1 cellular context compared by ENCODE assay signal in the genomic region with DNA sequence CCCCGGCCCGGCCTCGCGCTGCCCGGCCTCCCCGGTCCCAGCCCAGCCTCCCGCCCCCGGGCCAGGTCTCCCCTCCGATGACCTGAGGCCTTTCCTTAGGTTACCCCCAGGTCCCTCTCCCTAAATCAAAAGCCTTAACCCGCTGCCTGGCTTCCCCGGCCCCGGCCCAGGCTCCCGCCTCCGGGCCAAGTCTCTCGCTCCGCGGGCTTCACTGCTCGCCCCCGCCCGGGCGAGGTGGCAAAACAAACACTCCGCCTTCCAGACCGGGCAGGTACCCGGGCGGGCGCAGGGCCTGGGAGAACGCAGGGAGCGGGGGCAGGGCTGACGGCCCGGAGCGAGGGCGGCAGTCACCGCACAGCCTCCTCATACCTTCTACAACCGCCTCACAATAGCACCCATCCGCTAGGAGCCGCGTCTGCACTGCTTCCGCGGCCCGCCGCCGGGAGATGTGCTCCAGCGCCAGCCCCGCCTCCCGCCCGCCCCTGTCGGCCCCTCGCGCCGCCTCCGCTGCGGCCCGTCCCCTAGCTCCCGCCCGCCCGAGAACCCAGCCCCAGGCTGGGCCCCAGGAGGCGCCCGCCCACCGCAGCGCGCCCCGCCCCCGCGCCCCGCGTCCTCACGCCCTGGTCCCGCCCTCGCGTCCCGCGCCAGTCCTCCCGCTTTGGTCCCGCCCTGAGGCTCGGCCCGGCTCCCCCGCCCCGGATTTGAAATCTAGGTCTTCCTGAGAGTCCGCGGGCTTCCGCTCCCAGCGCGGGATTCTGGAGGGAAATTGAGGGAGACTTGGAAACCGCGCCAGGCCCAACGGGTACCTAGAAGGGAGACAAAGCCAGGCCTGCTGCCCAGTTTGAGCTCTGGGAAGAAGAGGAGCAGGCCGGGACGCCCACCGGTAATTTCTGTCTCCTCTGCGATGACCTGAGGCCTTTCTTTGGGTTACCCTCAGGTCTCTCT.
A peak's percentile ranks its signal among the peaks of the same experiment; 100 is the strongest.
TF ChIP-seq lines count a peak whose summit lies in the region.

A gene (minus strand): TSS at position 422 of the 945 bp plus-strand sequence. CDS start 10,994 bp downstream, outside the sequence.
A gene with protein sequence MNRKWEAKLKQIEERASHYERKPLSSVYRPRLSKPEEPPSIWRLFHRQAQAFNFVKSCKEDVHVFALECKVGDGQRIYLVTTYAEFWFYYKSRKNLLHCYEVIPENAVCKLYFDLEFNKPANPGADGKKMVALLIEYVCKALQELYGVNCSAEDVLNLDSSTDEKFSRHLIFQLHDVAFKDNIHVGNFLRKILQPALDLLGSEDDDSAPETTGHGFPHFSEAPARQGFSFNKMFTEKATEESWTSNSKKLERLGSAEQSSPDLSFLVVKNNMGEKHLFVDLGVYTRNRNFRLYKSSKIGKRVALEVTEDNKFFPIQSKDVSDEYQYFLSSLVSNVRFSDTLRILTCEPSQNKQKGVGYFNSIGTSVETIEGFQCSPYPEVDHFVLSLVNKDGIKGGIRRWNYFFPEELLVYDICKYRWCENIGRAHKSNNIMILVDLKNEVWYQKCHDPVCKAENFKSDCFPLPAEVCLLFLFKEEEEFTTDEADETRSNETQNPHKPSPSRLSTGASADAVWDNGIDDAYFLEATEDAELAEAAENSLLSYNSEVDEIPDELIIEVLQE (plus strand): TSS at position 713 of the 945 bp plus-strand sequence. CDS start 7,403 bp downstream, outside the sequence.

TF ChIP-seq in HepG2, 621 proteins besides CTCF, POLR2A, EP300 and RAD21 (continued from another document and continues in another):
- TF ChIP-seq, protein P1, sequence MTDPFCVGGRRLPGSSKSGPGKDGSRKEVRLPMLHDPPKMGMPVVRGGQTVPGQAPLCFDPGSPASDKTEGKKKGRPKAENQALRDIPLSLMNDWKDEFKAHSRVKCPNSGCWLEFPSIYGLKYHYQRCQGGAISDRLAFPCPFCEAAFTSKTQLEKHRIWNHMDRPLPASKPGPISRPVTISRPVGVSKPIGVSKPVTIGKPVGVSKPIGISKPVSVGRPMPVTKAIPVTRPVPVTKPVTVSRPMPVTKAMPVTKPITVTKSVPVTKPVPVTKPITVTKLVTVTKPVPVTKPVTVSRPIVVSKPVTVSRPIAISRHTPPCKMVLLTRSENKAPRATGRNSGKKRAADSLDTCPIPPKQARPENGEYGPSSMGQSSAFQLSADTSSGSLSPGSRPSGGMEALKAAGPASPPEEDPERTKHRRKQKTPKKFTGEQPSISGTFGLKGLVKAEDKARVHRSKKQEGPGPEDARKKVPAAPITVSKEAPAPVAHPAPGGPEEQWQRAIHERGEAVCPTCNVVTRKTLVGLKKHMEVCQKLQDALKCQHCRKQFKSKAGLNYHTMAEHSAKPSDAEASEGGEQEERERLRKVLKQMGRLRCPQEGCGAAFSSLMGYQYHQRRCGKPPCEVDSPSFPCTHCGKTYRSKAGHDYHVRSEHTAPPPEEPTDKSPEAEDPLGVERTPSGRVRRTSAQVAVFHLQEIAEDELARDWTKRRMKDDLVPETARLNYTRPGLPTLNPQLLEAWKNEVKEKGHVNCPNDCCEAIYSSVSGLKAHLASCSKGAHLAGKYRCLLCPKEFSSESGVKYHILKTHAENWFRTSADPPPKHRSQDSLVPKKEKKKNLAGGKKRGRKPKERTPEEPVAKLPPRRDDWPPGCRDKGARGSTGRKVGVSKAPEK (CRISPR knock-in tag; IDR thresholded peaks at IDR 0.05; ENCODE audit: borderline replicate concordance) = no peak
- no peak for TF ChIP-seq HDAC2 (CRISPR knock-in tag; IDR thresholded peaks at IDR 0.05)
- peak; percentile 58; the same call in 1 of the 2 replicates for TF ChIP-seq ZNF788 (CRISPR knock-in tag; IDR thresholded peaks at IDR 0.05; ENCODE audit: borderline replicate concordance)
- no peak for TF ChIP-seq GATAD1 (CRISPR knock-in tag; IDR thresholded peaks at IDR 0.05)
- peak; percentile 60; the same call in 1 of the 2 replicates for TF ChIP-seq SIN3B (IDR thresholded peaks at IDR 0.05; ENCODE audit: low read length)
- TF ChIP-seq MEF2D (CRISPR knock-in tag; IDR thresholded peaks at IDR 0.05) = no peak
- TF ChIP-seq, protein P2, sequence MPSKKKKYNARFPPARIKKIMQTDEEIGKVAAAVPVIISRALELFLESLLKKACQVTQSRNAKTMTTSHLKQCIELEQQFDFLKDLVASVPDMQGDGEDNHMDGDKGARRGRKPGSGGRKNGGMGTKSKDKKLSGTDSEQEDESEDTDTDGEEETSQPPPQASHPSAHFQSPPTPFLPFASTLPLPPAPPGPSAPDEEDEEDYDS (CRISPR knock-in tag; IDR thresholded peaks at IDR 0.05) = peak; percentile 88
- TF ChIP-seq KLF16 (CRISPR knock-in tag; IDR thresholded peaks at IDR 0.05) = peak in 1 of 2 experiments; percentile 84; a peak in 2 of 4 replicates
- TF ChIP-seq ZNF83 (CRISPR knock-in tag; IDR thresholded peaks at IDR 0.05; ENCODE audit: borderline replicate concordance) = no peak; the same call in 1 of the 2 replicates
- no peak for TF ChIP-seq ZNF230 (CRISPR knock-in tag; IDR thresholded peaks at IDR 0.05)
- TF ChIP-seq, protein P3, sequence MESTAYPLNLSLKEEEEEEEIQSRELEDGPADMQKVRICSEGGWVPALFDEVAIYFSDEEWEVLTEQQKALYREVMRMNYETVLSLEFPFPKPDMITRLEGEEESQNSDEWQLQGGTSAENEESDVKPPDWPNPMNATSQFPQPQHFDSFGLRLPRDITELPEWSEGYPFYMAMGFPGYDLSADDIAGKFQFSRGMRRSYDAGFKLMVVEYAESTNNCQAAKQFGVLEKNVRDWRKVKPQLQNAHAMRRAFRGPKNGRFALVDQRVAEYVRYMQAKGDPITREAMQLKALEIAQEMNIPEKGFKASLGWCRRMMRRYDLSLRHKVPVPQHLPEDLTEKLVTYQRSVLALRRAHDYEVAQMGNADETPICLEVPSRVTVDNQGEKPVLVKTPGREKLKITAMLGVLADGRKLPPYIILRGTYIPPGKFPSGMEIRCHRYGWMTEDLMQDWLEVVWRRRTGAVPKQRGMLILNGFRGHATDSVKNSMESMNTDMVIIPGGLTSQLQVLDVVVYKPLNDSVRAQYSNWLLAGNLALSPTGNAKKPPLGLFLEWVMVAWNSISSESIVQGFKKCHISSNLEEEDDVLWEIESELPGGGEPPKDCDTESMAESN (CRISPR knock-in tag; conservative IDR thresholded peaks at IDR 0.05) = no peak
- peak; percentile 54 for TF ChIP-seq FOXA3 (CRISPR knock-in tag; IDR thresholded peaks at IDR 0.05)
- no peak for TF ChIP-seq KAT2B (IDR thresholded peaks at IDR 0.05; ENCODE audit: borderline replicate concordance, low read depth, low read length)
- peak; percentile 30; the same call in 1 of the 2 replicates for TF ChIP-seq ZBTB38 (CRISPR knock-in tag; IDR thresholded peaks at IDR 0.05)
- no peak for TF ChIP-seq NCOA1 (CRISPR knock-in tag; IDR thresholded peaks at IDR 0.05)
- TF ChIP-seq ZNF839 (CRISPR knock-in tag; IDR thresholded peaks at IDR 0.05; ENCODE audit: borderline replicate concordance) = no peak
- peak; percentile 46; the same call in 1 of the 2 replicates for TF ChIP-seq ATF7-NPFF (CRISPR knock-in tag; IDR thresholded peaks at IDR 0.05; ENCODE audit: low read depth)
- peak; percentile 46 for TF ChIP-seq GABPA (IDR thresholded peaks at IDR 0.05; ENCODE audit: low read depth, low read length)
- peak; percentile 82 for TF ChIP-seq GABPA (CRISPR knock-in tag; IDR thresholded peaks at IDR 0.05; ENCODE audit: low read depth)
- peak; percentile 24; the same call in 1 of the 2 replicates for TF ChIP-seq ZIK1 (CRISPR knock-in tag; IDR thresholded peaks at IDR 0.05; ENCODE audit: borderline replicate concordance, low read depth)
- no peak; the same call in 1 of the 2 replicates for TF ChIP-seq KLF6 (CRISPR knock-in tag; IDR thresholded peaks at IDR 0.05)
- TF ChIP-seq ZNF17 (CRISPR knock-in tag; IDR thresholded peaks at IDR 0.05) = no peak
- TF ChIP-seq ZNF383 (CRISPR knock-in tag; IDR thresholded peaks at IDR 0.05; ENCODE audit: borderline replicate concordance) = no peak
- TF ChIP-seq, protein P4, sequence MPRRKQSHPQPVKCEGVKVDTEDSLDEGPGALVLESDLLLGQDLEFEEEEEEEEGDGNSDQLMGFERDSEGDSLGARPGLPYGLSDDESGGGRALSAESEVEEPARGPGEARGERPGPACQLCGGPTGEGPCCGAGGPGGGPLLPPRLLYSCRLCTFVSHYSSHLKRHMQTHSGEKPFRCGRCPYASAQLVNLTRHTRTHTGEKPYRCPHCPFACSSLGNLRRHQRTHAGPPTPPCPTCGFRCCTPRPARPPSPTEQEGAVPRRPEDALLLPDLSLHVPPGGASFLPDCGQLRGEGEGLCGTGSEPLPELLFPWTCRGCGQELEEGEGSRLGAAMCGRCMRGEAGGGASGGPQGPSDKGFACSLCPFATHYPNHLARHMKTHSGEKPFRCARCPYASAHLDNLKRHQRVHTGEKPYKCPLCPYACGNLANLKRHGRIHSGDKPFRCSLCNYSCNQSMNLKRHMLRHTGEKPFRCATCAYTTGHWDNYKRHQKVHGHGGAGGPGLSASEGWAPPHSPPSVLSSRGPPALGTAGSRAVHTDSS (CRISPR knock-in tag; conservative IDR thresholded peaks at IDR 0.05) = no peak
- TF ChIP-seq, protein P5, sequence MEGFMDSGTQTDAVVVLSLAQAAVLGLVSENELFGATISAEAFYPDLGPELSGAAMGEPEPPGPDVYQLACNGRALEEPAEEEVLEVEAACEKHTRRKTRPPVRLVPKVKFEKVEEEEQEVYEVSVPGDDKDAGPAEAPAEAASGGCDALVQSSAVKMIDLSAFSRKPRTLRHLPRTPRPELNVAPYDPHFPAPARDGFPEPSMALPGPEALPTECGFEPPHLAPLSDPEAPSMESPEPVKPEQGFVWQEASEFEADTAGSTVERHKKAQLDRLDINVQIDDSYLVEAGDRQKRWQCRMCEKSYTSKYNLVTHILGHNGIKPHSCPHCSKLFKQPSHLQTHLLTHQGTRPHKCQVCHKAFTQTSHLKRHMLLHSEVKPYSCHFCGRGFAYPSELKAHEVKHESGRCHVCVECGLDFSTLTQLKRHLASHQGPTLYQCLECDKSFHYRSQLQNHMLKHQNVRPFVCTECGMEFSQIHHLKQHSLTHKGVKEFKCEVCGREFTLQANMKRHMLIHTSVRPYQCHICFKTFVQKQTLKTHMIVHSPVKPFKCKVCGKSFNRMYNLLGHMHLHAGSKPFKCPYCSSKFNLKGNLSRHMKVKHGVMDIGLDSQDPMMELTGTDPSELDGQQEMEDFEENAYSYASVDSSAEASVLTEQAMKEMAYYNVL (CRISPR knock-in tag; IDR thresholded peaks at IDR 0.05; ENCODE audit: borderline replicate concordance) = no peak; the same call in 1 of the 2 replicates
- no peak for TF ChIP-seq TCF12 (IDR thresholded peaks at IDR 0.05)
- 0 out of 2 replicates have a peak, but pooled peaks have one; percentile 14 for TF ChIP-seq TCF12 (CRISPR knock-in tag; IDR thresholded peaks at IDR 0.05)
- TF ChIP-seq MAF1 (CRISPR knock-in tag; IDR thresholded peaks at IDR 0.05; ENCODE audit: borderline replicate concordance) = 0 out of 2 replicates have a peak, but pooled peaks have one; percentile 41
- TF ChIP-seq ZNF367 (CRISPR knock-in tag; IDR thresholded peaks at IDR 0.05; ENCODE audit: borderline replicate concordance) = no peak
- TF ChIP-seq RBM39 (IDR thresholded peaks at IDR 0.05; ENCODE audit: low read depth, low read length, poor library complexity, severe bottlenecking) = no peak
- no peak for TF ChIP-seq BORCS8-MEF2B (CRISPR knock-in tag; IDR thresholded peaks at IDR 0.05)
- no peak for TF ChIP-seq ZNF549 (CRISPR knock-in tag; IDR thresholded peaks at IDR 0.05)
- TF ChIP-seq ZNF7 (CRISPR knock-in tag; IDR thresholded peaks at IDR 0.05) = no peak
- TF ChIP-seq ZNF563 (CRISPR knock-in tag; IDR thresholded peaks at IDR 0.05) = peak; percentile 68; the same call in 1 of the 2 replicates
- TF ChIP-seq ZNF225 (CRISPR knock-in tag; IDR thresholded peaks at IDR 0.05) = no peak
- TF ChIP-seq, protein P6, sequence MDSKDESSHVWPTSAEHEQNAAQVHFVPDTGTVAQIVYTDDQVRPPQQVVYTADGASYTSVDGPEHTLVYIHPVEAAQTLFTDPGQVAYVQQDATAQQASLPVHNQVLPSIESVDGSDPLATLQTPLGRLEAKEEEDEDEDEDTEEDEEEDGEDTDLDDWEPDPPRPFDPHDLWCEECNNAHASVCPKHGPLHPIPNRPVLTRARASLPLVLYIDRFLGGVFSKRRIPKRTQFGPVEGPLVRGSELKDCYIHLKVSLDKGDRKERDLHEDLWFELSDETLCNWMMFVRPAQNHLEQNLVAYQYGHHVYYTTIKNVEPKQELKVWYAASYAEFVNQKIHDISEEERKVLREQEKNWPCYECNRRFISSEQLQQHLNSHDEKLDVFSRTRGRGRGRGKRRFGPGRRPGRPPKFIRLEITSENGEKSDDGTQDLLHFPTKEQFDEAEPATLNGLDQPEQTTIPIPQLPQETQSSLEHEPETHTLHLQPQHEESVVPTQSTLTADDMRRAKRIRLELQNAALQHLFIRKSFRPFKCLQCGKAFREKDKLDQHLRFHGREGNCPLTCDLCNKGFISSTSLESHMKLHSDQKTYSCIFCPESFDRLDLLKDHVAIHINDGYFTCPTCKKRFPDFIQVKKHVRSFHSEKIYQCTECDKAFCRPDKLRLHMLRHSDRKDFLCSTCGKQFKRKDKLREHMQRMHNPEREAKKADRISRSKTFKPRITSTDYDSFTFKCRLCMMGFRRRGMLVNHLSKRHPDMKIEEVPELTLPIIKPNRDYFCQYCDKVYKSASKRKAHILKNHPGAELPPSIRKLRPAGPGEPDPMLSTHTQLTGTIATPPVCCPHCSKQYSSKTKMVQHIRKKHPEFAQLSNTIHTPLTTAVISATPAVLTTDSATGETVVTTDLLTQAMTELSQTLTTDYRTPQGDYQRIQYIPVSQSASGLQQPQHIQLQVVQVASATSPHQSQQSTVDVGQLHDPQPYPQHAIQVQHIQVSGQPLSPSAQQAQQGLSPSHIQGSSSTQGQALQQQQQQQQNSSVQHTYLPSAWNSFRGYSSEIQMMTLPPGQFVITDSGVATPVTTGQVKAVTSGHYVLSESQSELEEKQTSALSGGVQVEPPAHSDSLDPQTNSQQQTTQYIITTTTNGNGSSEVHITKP (CRISPR knock-in tag; IDR thresholded peaks at IDR 0.05; ENCODE audit: low read depth) = no peak
- TF ChIP-seq, protein P7, sequence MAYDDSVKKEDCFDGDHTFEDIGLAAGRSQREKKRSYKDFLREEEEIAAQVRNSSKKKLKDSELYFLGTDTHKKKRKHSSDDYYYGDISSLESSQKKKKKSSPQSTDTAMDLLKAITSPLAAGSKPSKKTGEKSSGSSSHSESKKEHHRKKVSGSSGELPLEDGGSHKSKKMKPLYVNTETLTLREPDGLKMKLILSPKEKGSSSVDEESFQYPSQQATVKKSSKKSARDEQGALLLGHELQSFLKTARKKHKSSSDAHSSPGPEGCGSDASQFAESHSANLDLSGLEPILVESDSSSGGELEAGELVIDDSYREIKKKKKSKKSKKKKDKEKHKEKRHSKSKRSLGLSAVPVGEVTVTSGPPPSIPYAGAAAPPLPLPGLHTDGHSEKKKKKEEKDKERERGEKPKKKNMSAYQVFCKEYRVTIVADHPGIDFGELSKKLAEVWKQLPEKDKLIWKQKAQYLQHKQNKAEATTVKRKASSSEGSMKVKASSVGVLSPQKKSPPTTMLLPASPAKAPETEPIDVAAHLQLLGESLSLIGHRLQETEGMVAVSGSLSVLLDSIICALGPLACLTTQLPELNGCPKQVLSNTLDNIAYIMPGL (CRISPR knock-in tag; IDR thresholded peaks at IDR 0.05; ENCODE audit: borderline replicate concordance in 1 of 2, low read depth in 1 of 2) = peak; percentile 42 to 81; a peak in 3 of 4 replicates
- TF ChIP-seq ZKSCAN5 (CRISPR knock-in tag; IDR thresholded peaks at IDR 0.05) = no peak
- peak; percentile 30; the same call in 1 of the 2 replicates for TF ChIP-seq ZNF274 (CRISPR knock-in tag; IDR thresholded peaks at IDR 0.05)
- no peak for TF ChIP-seq ZFP37 (CRISPR knock-in tag; IDR thresholded peaks at IDR 0.05; ENCODE audit: borderline replicate concordance)
- no peak for TF ChIP-seq ZNF510 (CRISPR knock-in tag; IDR thresholded peaks at IDR 0.05; ENCODE audit: low read depth)
- no peak for TF ChIP-seq CCAR2 (optimal IDR thresholded peaks at IDR 0.05; ENCODE audit: low read depth, low read length)
- no peak for TF ChIP-seq ZNF264 (CRISPR knock-in tag; IDR thresholded peaks at IDR 0.05)
- no peak for TF ChIP-seq ETV6 (CRISPR knock-in tag; conservative IDR thresholded peaks at IDR 0.05)
- TF ChIP-seq ZBTB7B (CRISPR knock-in tag; IDR thresholded peaks at IDR 0.05) = no peak; the same call in 1 of the 2 replicates
- peak; percentile 77 for TF ChIP-seq CBFB (CRISPR knock-in tag; IDR thresholded peaks at IDR 0.05)
